23 cellular contexts compared by ENCODE assay signal in genomic region chr6:143692696-143693095, GRCh38. TPM values are rescaled to one million over a fixed set of nuclear protein-coding genes. Genes with fewer than 3 reads are reported as not detected.
A peak's percentile ranks its signal among the peaks of the same experiment; 100 is the strongest.
DNase-seq lines count a peak whose midpoint lies in the region; ATAC-seq and TF ChIP-seq lines count a peak whose summit lies in the region.
"Had no signal": no experiment of that assay in that cellular context is flagged by ENCODE, and none has a peak within 500 bp of the region (broad histone marks: within the 10 kb centered on the region; RNA-seq: fewer than 3 reads in every experiment).

No MANE protein-coding gene starts in this region.

- no peaks in the 10 kb centered on the region for H3K9me3 ChIP-seq in HEK293 (ENCODE audit: control insufficient read depth, insufficient read depth, low read depth, low read length)
- H3K9me3 ChIP-seq in adipocyte (ENCODE audit: control insufficient read depth, low read length) = no peaks in the 10 kb centered on the region
- H3K9me3 ChIP-seq: BE2C, uterus had no signal

- H3K9ac ChIP-seq in adipocyte (ENCODE audit: low read length) = no peak overlapping the region

- CTCF ChIA-PET in HEK293 (lab: Yijun Ruan, JAX) = interaction anchor here (1.2 to 1.5 kb wide), 2 partner anchors 17 to 101 kb away, joined by 3 read pairs; no protein-coding TSS in a partner anchor
- CTCF ChIA-PET in activated naive CD4-positive, alpha-beta T cell treated with anti-CD3 and anti-CD28 coated beads, Interleukin-2, amount 10 ng/mL, durations not matched to agents 7 days and 5 days (lab: Charles Lee) = no interaction called here

- no peaks in the 10 kb centered on the region for H3K27me3 Mint-ChIP-seq in activated naive CD4-positive, alpha-beta T cell treated with anti-CD3 and anti-CD28 coated beads, Interleukin-2, amount 10 ng/mL, durations not matched to agents 7 days and 5 days
- H3K27me3 Mint-ChIP-seq: activated B cell treated with CpG ODN at 0.5 μM for 24 hours; activated CD4-positive, alpha-beta memory T cell treated with anti-CD3 and anti-CD28 coated beads for 36 hours; activated naive CD8-positive, alpha-beta T cell treated with anti-CD3 and anti-CD28 coated beads, Interleukin-2, amount 50 U/mL, for 24 hours; dendritic cell treated with granulocyte-macrophage colony-stimulating factor and Interleukin-4, amounts not matched to agents 40 ng/mL and 50 ng/mL, for 4 days; IgD-negative memory B cell had no signal

- H3K36me3 Mint-ChIP-seq in activated naive CD4-positive, alpha-beta T cell treated with anti-CD3 and anti-CD28 coated beads, Interleukin-2, amount 10 ng/mL, durations not matched to agents 7 days and 5 days = no peaks in the 10 kb centered on the region
- H3K36me3 Mint-ChIP-seq: IgD-negative memory B cell had no signal

- H3K4me3 Mint-ChIP-seq in activated naive CD4-positive, alpha-beta T cell treated with anti-CD3 and anti-CD28 coated beads, Interleukin-2, amount 10 ng/mL, durations not matched to agents 7 days and 5 days = no peak overlapping the region
- H3K4me3 Mint-ChIP-seq: activated B cell treated with CpG ODN at 0.5 μM for 24 hours; activated CD4-positive, alpha-beta memory T cell treated with anti-CD3 and anti-CD28 coated beads for 36 hours; activated naive CD8-positive, alpha-beta T cell treated with anti-CD3 and anti-CD28 coated beads, Interleukin-2, amount 50 U/mL, for 24 hours; dendritic cell treated with granulocyte-macrophage colony-stimulating factor and Interleukin-4, amounts not matched to agents 40 ng/mL and 50 ng/mL, for 4 days had no signal

- no peaks in the 10 kb centered on the region for H3K36me3 ChIP-seq in HEK293 (ENCODE audit: control insufficient read depth in 2 of 2, insufficient read depth in 1 of 2, low read length in 2 of 2)
- H3K36me3 ChIP-seq in adipocyte (ENCODE audit: control insufficient read depth, insufficient read depth, low read length, severe bottlenecking) = no peaks in the 10 kb centered on the region
- H3K36me3 ChIP-seq in H7 (replicated peaks; ENCODE audit: control insufficient read depth, insufficient read depth, low read length) = no peaks in the 10 kb centered on the region
- H3K36me3 ChIP-seq: BE2C, uterus had no signal

- no peaks in the 10 kb centered on the region for H3K9me3 Mint-ChIP-seq in activated naive CD4-positive, alpha-beta T cell treated with anti-CD3 and anti-CD28 coated beads, Interleukin-2, amount 10 ng/mL, durations not matched to agents 7 days and 5 days
- H3K9me3 Mint-ChIP-seq: activated B cell treated with CpG ODN at 0.5 μM for 24 hours; activated CD4-positive, alpha-beta memory T cell treated with anti-CD3 and anti-CD28 coated beads for 36 hours; activated naive CD8-positive, alpha-beta T cell treated with anti-CD3 and anti-CD28 coated beads, Interleukin-2, amount 50 U/mL, for 24 hours; IgD-negative memory B cell had no signal

- H3K27me3 ChIP-seq in adipocyte (replicated peaks; ENCODE audit: control insufficient read depth, insufficient read depth, low read length) = no peaks in the 10 kb centered on the region
- H3K27me3 ChIP-seq in H7 (ENCODE audit: control insufficient read depth, insufficient read depth, low read length) = no peaks in the 10 kb centered on the region
- H3K27me3 ChIP-seq: BE2C, uterus had no signal

- no peak for ATAC-seq in HG02571 (IDR thresholded peaks at IDR 0.05; ENCODE audit: unreplicated experiment)
- ATAC-seq: activated naive CD8-positive, alpha-beta T cell treated with anti-CD3 and anti-CD28 coated beads, Interleukin-2, amount 50 U/mL, for 24 hours; left lobe of liver; stimulated activated naive CD8-positive, alpha-beta T cell treated with anti-CD3 and anti-CD28 coated beads, Interleukin-15, Interleukin-2, amounts not matched to agents 100 U/mL and 50 U/mL, for 24 hours had no signal

- POLR2A ChIA-PET in HEK293 (lab: Yijun Ruan, JAX) = no interaction called here

- H3K4me1 Mint-ChIP-seq in activated naive CD4-positive, alpha-beta T cell treated with anti-CD3 and anti-CD28 coated beads, Interleukin-2, amount 10 ng/mL, durations not matched to agents 7 days and 5 days = peaks cover 7% of the 10 kb centered on the region
- H3K4me1 Mint-ChIP-seq: activated B cell treated with CpG ODN at 0.5 μM for 24 hours had no signal

- TF ChIP-seq CTCF in HEK293 (tag by site-specific recombination; IDR thresholded peaks at IDR 0.05) = no peak

- DNase-seq in adipocyte (ENCODE audit: low read depth) (no peak), kidney tubule cell (ENCODE audit: low spot score) (peak; percentile 22), renal cortical epithelial cell (ENCODE audit: low read depth) (peak; percentile 30), SIG-M5 treated with dmso at 0.1 percent for 504 hours (lab: John Stamatoyannopoulos, UW; ENCODE audit: unreplicated experiment) (no peak), H7 (no peak)
- DNase-seq in activated naive CD4-positive, alpha-beta T cell treated with anti-CD3 and anti-CD28 coated beads, Interleukin-2, amount 10 ng/mL, durations not matched to agents 7 days and 5 days = no peak
- DNase-seq: activated B cell treated with CpG ODN at 0.5 μM for 24 hours; activated CD4-positive, alpha-beta memory T cell treated with anti-CD3 and anti-CD28 coated beads for 36 hours; activated effector memory CD4-positive, alpha-beta T cell treated with anti-CD3 and anti-CD28 coated beads, Interleukin-2, amount 50 U/mL, for 16 hours; activated naive CD8-positive, alpha-beta T cell treated with anti-CD3 and anti-CD28 coated beads, Interleukin-2, amount 50 U/mL, for 24 hours; BE2C; NCI-H1436; NCI-H2171; NCI-H526; stimulated activated CD4-positive, alpha-beta T cell treated with anti-CD3 and anti-CD28 coated beads, Interleukin-4, amount 100 ng/mL, for 24 hours; stimulated activated naive CD8-positive, alpha-beta T cell treated with anti-CD3 and anti-CD28 coated beads, Interleukin-15, Interleukin-2, amounts not matched to agents 100 U/mL and 50 U/mL, for 24 hours; T-helper 9 cell; uterus had no signal

- H3K4me1 ChIP-seq in HEK293 (ENCODE audit: control insufficient read depth, insufficient read depth, low read length) (peaks cover 27% of the 10 kb centered on the region), adipocyte (ENCODE audit: control insufficient read depth, insufficient read depth, low read length) (peaks cover 70% of the 10 kb centered on the region)
- H3K4me1 ChIP-seq: BE2C had no signal

- H3K27ac ChIP-seq in HEK293 (ENCODE audit: extremely low read depth, low read depth, low read length) = no peak overlapping the region
- H3K27ac ChIP-seq: uterus had no signal

- H3K4me3 ChIP-seq in HEK293 (ENCODE audit: low read depth, low read length) (no peak overlapping the region), adipocyte (ENCODE audit: low read length) (peak overlapping the region; percentile 42), H7 (ENCODE audit: insufficient read depth, low read depth, low read length) (no peak overlapping the region)
- H3K4me3 ChIP-seq: uterus had no signal

- H3K27ac Mint-ChIP-seq in activated naive CD4-positive, alpha-beta T cell treated with anti-CD3 and anti-CD28 coated beads, Interleukin-2, amount 10 ng/mL, durations not matched to agents 7 days and 5 days = no peak overlapping the region
- H3K27ac Mint-ChIP-seq: activated B cell treated with CpG ODN at 0.5 μM for 24 hours; activated CD4-positive, alpha-beta memory T cell treated with anti-CD3 and anti-CD28 coated beads for 36 hours; activated naive CD8-positive, alpha-beta T cell treated with anti-CD3 and anti-CD28 coated beads, Interleukin-2, amount 50 U/mL, for 24 hours; dendritic cell treated with granulocyte-macrophage colony-stimulating factor and Interleukin-4, amounts not matched to agents 40 ng/mL and 50 ng/mL, for 4 days; IgD-negative memory B cell had no signal

TF ChIP-seq in HEK293, 187 proteins besides CTCF, POLR2A, EP300 and RAD21:
- TF ChIP-seq ZNF548 (tag by site-specific recombination; IDR thresholded peaks at IDR 0.05) (peak; percentile 74; the same call in 1 of the 2 replicates), ZNF544 (tag by site-specific recombination; IDR thresholded peaks at IDR 0.05) (no peak)

RNA-seq across cellular contexts. Expression of gene PHACTR2, which starts 14.9 kb away (rescaled TPM):
- 41.0 and 43.4 TPM in 2 replicates for total RNA-seq in renal cortical epithelial cell
- total RNA-seq in H7 (2014; rRNA removed; shearing (Covaris generic)) = 35.1 and 38.4 TPM in 2 replicates

Comparison
In these comparisons a context has a peak if more than half of its experiments do, and no peak if none do; other contexts are left out.
1. DNase-seq: peak in kidney tubule cell (single experiment) and renal cortical epithelial cell (single experiment); none in adipocyte (single experiment), SIG-M5 treated with dmso at 0.1 percent for 504 hours (single experiment), activated naive CD4-positive, alpha-beta T cell treated with anti-CD3 and anti-CD28 coated beads, Interleukin-2, amount 10 ng/mL, durations not matched to agents 7 days and 5 days (single experiment) and H7 (single experiment).